1 cellular context compared by ENCODE assay signal in the genomic region with DNA sequence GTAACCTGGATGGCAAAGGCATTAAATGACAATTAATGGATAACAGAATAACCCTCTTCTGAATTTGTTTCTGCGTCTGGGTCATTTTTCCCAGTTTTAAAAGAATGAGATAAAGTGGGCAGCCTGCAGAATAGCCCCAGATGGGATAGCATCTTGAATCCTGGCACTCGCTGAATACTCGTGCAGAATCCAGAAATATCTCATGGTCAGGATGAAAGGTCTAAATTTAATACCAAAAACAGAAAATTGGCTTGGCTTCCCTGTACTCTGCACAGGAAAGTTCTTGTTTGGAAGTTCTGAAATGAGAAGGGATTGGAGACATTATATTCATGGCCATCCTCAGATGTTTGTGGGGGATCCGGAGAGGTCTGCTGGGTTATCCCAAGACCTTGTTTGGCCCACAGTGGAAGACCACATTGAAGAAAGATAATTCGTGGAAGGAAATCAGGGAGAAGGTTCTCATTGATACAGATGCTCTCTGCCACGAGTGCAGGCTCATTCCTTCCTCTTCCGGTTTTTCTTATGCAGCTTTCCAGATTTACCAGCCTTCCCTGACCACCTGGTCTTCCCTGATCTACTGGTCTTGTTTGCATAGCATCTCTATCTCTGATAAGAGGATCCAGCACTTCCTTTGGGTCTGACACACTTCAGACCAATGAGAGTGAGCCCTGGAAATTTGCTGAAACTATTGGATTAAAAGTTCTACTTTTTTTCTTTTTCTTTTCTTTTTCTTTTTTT.
TF ChIP-seq lines count a peak whose summit lies in the region.

No MANE protein-coding gene starts in this region.

TF ChIP-seq in WTC11, 78 proteins besides CTCF, POLR2A, EP300 and RAD21 (continued from another document):
- TF ChIP-seq, protein P1, sequence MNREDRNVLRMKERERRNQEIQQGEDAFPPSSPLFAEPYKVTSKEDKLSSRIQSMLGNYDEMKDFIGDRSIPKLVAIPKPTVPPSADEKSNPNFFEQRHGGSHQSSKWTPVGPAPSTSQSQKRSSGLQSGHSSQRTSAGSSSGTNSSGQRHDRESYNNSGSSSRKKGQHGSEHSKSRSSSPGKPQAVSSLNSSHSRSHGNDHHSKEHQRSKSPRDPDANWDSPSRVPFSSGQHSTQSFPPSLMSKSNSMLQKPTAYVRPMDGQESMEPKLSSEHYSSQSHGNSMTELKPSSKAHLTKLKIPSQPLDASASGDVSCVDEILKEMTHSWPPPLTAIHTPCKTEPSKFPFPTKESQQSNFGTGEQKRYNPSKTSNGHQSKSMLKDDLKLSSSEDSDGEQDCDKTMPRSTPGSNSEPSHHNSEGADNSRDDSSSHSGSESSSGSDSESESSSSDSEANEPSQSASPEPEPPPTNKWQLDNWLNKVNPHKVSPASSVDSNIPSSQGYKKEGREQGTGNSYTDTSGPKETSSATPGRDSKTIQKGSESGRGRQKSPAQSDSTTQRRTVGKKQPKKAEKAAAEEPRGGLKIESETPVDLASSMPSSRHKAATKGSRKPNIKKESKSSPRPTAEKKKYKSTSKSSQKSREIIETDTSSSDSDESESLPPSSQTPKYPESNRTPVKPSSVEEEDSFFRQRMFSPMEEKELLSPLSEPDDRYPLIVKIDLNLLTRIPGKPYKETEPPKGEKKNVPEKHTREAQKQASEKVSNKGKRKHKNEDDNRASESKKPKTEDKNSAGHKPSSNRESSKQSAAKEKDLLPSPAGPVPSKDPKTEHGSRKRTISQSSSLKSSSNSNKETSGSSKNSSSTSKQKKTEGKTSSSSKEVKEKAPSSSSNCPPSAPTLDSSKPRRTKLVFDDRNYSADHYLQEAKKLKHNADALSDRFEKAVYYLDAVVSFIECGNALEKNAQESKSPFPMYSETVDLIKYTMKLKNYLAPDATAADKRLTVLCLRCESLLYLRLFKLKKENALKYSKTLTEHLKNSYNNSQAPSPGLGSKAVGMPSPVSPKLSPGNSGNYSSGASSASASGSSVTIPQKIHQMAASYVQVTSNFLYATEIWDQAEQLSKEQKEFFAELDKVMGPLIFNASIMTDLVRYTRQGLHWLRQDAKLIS (CRISPR knock-in tag; IDR thresholded peaks at IDR 0.05; ENCODE audit: borderline replicate concordance), result no peak
- TF ChIP-seq, protein P2, sequence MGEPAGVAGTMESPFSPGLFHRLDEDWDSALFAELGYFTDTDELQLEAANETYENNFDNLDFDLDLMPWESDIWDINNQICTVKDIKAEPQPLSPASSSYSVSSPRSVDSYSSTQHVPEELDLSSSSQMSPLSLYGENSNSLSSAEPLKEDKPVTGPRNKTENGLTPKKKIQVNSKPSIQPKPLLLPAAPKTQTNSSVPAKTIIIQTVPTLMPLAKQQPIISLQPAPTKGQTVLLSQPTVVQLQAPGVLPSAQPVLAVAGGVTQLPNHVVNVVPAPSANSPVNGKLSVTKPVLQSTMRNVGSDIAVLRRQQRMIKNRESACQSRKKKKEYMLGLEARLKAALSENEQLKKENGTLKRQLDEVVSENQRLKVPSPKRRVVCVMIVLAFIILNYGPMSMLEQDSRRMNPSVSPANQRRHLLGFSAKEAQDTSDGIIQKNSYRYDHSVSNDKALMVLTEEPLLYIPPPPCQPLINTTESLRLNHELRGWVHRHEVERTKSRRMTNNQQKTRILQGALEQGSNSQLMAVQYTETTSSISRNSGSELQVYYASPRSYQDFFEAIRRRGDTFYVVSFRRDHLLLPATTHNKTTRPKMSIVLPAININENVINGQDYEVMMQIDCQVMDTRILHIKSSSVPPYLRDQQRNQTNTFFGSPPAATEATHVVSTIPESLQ (CRISPR knock-in tag; IDR thresholded peaks at IDR 0.05), result no peak
- TF ChIP-seq, protein P3, sequence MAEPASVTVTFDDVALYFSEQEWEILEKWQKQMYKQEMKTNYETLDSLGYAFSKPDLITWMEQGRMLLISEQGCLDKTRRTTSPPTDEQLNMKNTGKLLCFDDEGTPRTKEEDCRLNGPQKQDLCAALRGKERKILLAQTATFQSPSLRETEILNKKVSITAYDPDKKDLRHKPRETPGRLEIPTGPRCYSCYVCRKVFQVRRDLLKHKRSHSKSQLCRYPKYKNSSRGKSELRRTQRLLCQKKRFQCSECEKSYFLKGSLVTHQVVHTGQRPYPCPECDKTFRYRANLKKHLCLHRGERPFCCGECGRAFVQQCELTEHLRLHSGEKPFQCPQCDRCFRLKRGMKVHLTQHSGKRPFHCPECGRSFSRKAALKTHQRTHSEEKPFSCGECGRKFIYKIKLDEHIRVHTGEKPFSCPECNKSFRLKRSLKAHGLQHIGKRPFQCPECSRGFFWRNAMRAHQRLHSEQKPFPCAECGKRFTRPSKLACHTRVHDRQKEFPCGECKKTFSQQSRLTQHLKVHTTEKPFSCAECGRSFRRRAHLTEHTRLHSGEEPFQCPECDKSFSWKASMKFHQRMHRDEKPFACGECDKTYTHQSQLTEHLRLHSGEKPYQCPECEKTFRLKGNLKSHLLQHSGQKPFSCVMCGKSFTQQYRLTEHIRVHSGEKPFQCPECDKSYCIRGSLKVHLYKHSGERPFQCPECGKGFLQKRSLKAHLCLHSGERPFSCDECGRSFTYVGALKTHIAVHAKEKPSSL (CRISPR knock-in tag; conservative IDR thresholded peaks at IDR 0.05), result no peak
- TF ChIP-seq, protein P4, sequence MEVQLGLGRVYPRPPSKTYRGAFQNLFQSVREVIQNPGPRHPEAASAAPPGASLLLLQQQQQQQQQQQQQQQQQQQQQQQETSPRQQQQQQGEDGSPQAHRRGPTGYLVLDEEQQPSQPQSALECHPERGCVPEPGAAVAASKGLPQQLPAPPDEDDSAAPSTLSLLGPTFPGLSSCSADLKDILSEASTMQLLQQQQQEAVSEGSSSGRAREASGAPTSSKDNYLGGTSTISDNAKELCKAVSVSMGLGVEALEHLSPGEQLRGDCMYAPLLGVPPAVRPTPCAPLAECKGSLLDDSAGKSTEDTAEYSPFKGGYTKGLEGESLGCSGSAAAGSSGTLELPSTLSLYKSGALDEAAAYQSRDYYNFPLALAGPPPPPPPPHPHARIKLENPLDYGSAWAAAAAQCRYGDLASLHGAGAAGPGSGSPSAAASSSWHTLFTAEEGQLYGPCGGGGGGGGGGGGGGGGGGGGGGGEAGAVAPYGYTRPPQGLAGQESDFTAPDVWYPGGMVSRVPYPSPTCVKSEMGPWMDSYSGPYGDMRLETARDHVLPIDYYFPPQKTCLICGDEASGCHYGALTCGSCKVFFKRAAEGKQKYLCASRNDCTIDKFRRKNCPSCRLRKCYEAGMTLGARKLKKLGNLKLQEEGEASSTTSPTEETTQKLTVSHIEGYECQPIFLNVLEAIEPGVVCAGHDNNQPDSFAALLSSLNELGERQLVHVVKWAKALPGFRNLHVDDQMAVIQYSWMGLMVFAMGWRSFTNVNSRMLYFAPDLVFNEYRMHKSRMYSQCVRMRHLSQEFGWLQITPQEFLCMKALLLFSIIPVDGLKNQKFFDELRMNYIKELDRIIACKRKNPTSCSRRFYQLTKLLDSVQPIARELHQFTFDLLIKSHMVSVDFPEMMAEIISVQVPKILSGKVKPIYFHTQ (CRISPR knock-in tag; IDR thresholded peaks at IDR 0.05), result no peak
- TF ChIP-seq ESRRA (CRISPR knock-in tag; IDR thresholded peaks at IDR 0.05; ENCODE audit: borderline replicate concordance), result no peak
- TF ChIP-seq RELA (CRISPR knock-in tag; IDR thresholded peaks at IDR 0.05; ENCODE audit: borderline replicate concordance), result no peak
- TF ChIP-seq NR2C2 (CRISPR knock-in tag; IDR thresholded peaks at IDR 0.05), result no peak
- TF ChIP-seq, protein P5, sequence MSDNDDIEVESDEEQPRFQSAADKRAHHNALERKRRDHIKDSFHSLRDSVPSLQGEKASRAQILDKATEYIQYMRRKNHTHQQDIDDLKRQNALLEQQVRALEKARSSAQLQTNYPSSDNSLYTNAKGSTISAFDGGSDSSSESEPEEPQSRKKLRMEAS (CRISPR knock-in tag; IDR thresholded peaks at IDR 0.05), result no peak
